12 cellular contexts compared by ENCODE assay signal in genomic region chr10:34698979-34699378, GRCh38.
A peak's percentile ranks its signal among the peaks of the same experiment; 100 is the strongest.
DNase-seq lines count a peak whose midpoint lies in the region; ATAC-seq and TF ChIP-seq lines count a peak whose summit lies in the region.
"Had no signal": no experiment of that assay in that cellular context is flagged by ENCODE, and none has a peak within 500 bp of the region (broad histone marks: within the 10 kb centered on the region; RNA-seq: fewer than 3 reads in every experiment).

No MANE protein-coding gene starts in this region.

- H3K4me3 ChIP-seq in Panc1 (ENCODE audit: low read depth in 2 of 2, low read length in 2 of 2): no peak overlapping the region
- no peak overlapping the region for H3K4me3 ChIP-seq in endodermal cell (ENCODE audit: low read length)
- no peak overlapping the region for H3K4me3 ChIP-seq in thyroid gland (replicated peaks in 1 of 3)
- no peak overlapping the region for H3K4me3 ChIP-seq in stomach

- no peaks in the 10 kb centered on the region for H3K36me3 ChIP-seq in Panc1 (ENCODE audit: control insufficient read depth, insufficient read depth, low read length)
- H3K36me3 ChIP-seq in endodermal cell (ENCODE audit: control insufficient read depth, insufficient read depth, low read length): peaks cover 18% of the 10 kb centered on the region
- no peaks in the 10 kb centered on the region for H3K36me3 ChIP-seq in thyroid gland
- H3K36me3 ChIP-seq in stomach: peaks cover 0 to 11% (median 6%) of the 10 kb centered on the region in 4 donors

- WGBS in endodermal cell (ENCODE audit: insufficient coverage in 1 of 2, insufficient read length in 1 of 2), 2 experiments: 87 to 100% methylated on average over 2 to 3 of the region's 3 CpGs
- WGBS in thyroid gland, 2 donors: 43 to 58% methylated on average over 3 of the region's 3 CpGs
- WGBS in stomach, 5 donors: 19 to 43% (median 31%) methylated on average over 3 of the region's 3 CpGs

- BruUV-seq in Panc1 (replicated peaks; lab: Mats Ljungman, UMichigan): no TSS peak

- H3K27ac Mint-ChIP-seq in endodermal cell: no peak overlapping the region
- H3K27ac Mint-ChIP-seq: activated T-cell treated with anti-CD3 and anti-CD28 coated beads, Interleukin-2, amount 50 U/mL, for 72 hours had no signal

- no peaks in the 10 kb centered on the region for H3K9me3 Mint-ChIP-seq in endodermal cell
- H3K9me3 Mint-ChIP-seq: activated T-cell treated with anti-CD3 and anti-CD28 coated beads, Interleukin-2, amount 50 U/mL, for 72 hours; neural crest cell had no signal

- H3K27ac ChIP-seq in Panc1 (ENCODE audit: low read length) (no peak overlapping the region), endodermal cell (ENCODE audit: low read depth, low read length) (no peak overlapping the region), thyroid gland (no peak overlapping the region), stomach (no peak overlapping the region)

- TF ChIP-seq EP300 in stomach (IDR thresholded peaks at IDR 0.05): no peak

- TF ChIP-seq POLR2A in thyroid gland (IDR thresholded peaks at IDR 0.05): no peak
- no peak for TF ChIP-seq POLR2A in stomach (IDR thresholded peaks at IDR 0.05)

- intact Hi-C loops in Panc1 (cut with micrococcal nuclease; ENCODE audit: unreplicated experiment): no loop called here
- intact Hi-C loops in thyroid gland (cut with DNase I): no loop called here
- intact Hi-C loops in stomach (cut with DNase I; ENCODE audit: low total_unique reads): no loop called here

- TF ChIP-seq CTCF in Panc1 (IDR thresholded peaks at IDR 0.05) (no peak), endodermal cell (conservative IDR thresholded peaks at IDR 0.05) (no peak), thyroid gland (IDR thresholded peaks at IDR 0.05) (no peak), stomach (IDR thresholded peaks at IDR 0.05) (no peak)

- no peaks in the 10 kb centered on the region for H3K9me3 ChIP-seq in Panc1 (ENCODE audit: control insufficient read depth, insufficient read depth, low read depth, low read length)
- no peaks in the 10 kb centered on the region for H3K9me3 ChIP-seq in endodermal cell (ENCODE audit: control insufficient read depth, low read length)
- no peaks in the 10 kb centered on the region for H3K9me3 ChIP-seq in thyroid gland
- no peaks in the 10 kb centered on the region for H3K9me3 ChIP-seq in stomach

- peaks cover 25% of the 10 kb centered on the region for H3K4me1 Mint-ChIP-seq in endodermal cell

- ATAC-seq in Panc1 (peak; percentile 84), HG02870 (IDR thresholded peaks at IDR 0.05; ENCODE audit: unreplicated experiment) (no peak), HG02885 (IDR thresholded peaks at IDR 0.05; ENCODE audit: poor library complexity, unreplicated experiment) (no peak)
- ATAC-seq: activated T-cell treated with anti-CD3 and anti-CD28 coated beads, Interleukin-2, amount 50 U/mL, for 72 hours had no signal

- H3K27me3 ChIP-seq in Panc1 (ENCODE audit: control insufficient read depth, insufficient read depth, low read length): no peaks in the 10 kb centered on the region
- no peaks in the 10 kb centered on the region for H3K27me3 ChIP-seq in endodermal cell (ENCODE audit: control insufficient read depth, insufficient read depth, low read length, poor library complexity, severe bottlenecking)
- no peaks in the 10 kb centered on the region for H3K27me3 ChIP-seq in thyroid gland
- no peaks in the 10 kb centered on the region for H3K27me3 ChIP-seq in stomach

- DNase-seq in EH (ENCODE audit: low read depth) (peak; percentile 88), Panc1 (ENCODE audit: low read depth, low spot score) (no peak), endodermal cell (peak; percentile 30), mucosa of gallbladder (ENCODE audit: low spot score) (peak; percentile 21), thyroid gland (no peak), stomach (no peak)
- DNase-seq: activated T-cell treated with anti-CD3 and anti-CD28 coated beads, Interleukin-2, amount 50 U/mL, for 72 hours; hippocampal formation; NCI-H1694 had no signal

- CTCF ChIA-PET in Panc1 (lab: Charles Lee): no interaction called here

- peaks cover 16% of the 10 kb centered on the region for H3K36me3 Mint-ChIP-seq in endodermal cell (ENCODE audit: low read depth)

- POLR2A ChIA-PET in Panc1 (lab: Charles Lee): no interaction called here

- no peaks in the 10 kb centered on the region for H3K27me3 Mint-ChIP-seq in endodermal cell (ENCODE audit: insufficient read depth)

- in situ Hi-C loops in Panc1 (cut with HindIII; ENCODE audit: low pct_unique_long_range_greater_than_20kb, low sequenced_read_pairs): no loop called here

- peaks cover 24% of the 10 kb centered on the region for H3K4me1 ChIP-seq in Panc1 (ENCODE audit: control insufficient read depth, insufficient read depth, low read length)
- peaks cover 3% of the 10 kb centered on the region for H3K4me1 ChIP-seq in endodermal cell (ENCODE audit: control insufficient read depth, insufficient read depth, low read length)
- peaks cover 23 to 51% of the 10 kb centered on the region in 2 donors for H3K4me1 ChIP-seq in thyroid gland
- peaks cover 10 to 75% (median 33%) of the 10 kb centered on the region in 4 donors for H3K4me1 ChIP-seq in stomach

- H3K4me3 Mint-ChIP-seq in endodermal cell: no peak overlapping the region
- H3K4me3 Mint-ChIP-seq: activated T-cell treated with anti-CD3 and anti-CD28 coated beads, Interleukin-2, amount 50 U/mL, for 72 hours; neural crest cell had no signal

- no peak overlapping the region for H3K9ac ChIP-seq in endodermal cell (ENCODE audit: extremely low read depth, low read length, poor library complexity, severe bottlenecking)

Comparison
In these comparisons a context has a peak if more than half of its experiments do, and no peak if none do; other contexts are left out.
1. DNase-seq: peak in EH (single experiment), endodermal cell (single experiment) and mucosa of gallbladder (single experiment); none in Panc1 (single experiment), thyroid gland (0 of 2) and stomach (single experiment).